In the genomic region with DNA sequence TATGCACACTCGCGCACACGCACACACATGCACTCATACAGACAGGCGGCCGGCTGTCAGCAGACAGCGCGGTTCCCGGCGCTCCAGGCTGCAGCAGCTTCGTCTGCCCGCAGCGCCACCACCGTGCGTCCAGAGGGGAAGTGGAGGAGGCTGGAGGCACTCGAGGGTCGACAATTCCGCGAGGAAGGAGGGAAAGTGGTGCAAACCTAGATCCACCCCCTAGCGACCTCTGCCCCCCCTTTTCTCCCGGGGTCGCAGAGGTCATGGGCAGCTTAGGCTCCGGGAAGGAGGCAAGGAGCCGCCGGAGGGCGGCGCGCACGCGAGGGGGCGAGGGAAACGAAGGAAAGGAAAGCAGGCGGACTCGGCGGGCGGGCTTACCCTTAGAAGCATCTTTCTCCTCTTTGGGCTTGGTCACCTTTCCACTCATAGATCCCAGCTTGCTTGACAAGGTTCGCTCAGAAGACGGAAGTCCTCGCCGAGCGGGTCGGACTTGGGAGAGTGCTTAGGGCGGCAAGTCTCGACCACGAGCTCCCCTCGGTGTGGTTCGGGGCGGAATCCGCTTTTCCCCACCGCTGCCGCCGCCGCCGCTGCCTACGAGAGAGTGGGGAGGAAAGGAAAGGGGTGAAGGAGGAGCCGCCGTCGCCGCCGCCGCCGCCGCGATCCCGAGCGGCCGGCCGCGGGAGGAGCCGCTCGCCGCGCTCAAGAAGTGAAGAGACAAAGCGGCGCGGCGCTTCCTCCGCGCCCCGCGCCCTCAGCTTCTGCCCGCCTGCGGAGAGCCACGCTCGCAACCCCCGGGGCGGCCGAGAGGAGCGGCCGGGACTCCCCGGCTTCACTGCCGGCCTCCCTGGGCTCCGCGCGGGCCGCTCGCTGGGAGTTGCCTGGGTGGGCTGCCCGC, we compare ENCODE assay signal across 8 cellular contexts.
A peak's percentile ranks its signal among the peaks of the same experiment; 100 is the strongest.
DNase-seq lines count a peak whose midpoint lies in the region; ATAC-seq and TF ChIP-seq lines count a peak whose summit lies in the region.

No MANE protein-coding gene starts in this region.

- H3K9ac ChIP-seq in neuronal stem cell (ENCODE audit: low read depth, low read length, poor library complexity), result peak overlapping the region; percentile 96

- H3K4me3 ChIP-seq in esophagus squamous epithelium, result peak overlapping the region; percentile 35 to 69 (median 48)
- H3K4me3 ChIP-seq in neuronal stem cell (ENCODE audit: low read length in 2 of 2), result peak overlapping the region; percentile 53 to 83
- no peak overlapping the region for H3K4me3 ChIP-seq in WERI-Rb-1 (ENCODE audit: low read depth, low read length)

- WGBS in esophagus squamous epithelium, 2 donors, result 24% methylated on average over 17 of the region's 97 CpGs; no CpG with 5 or more reads in 1 of the 2 donors
- no CpG with 5 or more reads among the region's 97 CpGs for WGBS in neuronal stem cell (ENCODE audit: extremely low coverage in 2 of 2, insufficient read length in 2 of 2, insufficient replicate concordance in 1 of 2), 2 donors

- no peak overlapping the region for H2BK120ac ChIP-seq in neuronal stem cell (ENCODE audit: low read depth, low read length)

- no peak for TF ChIP-seq POLR2A in esophagus squamous epithelium (IDR thresholded peaks at IDR 0.05)
- no peak for TF ChIP-seq POLR2A in GM18505 (IDR thresholded peaks at IDR 0.05; ENCODE audit: borderline replicate concordance, extremely low read depth, insufficient read depth, insufficient read length)

- H3K27me3 ChIP-seq in esophagus squamous epithelium (peaks cover 0 to 45% (median 2%) of the 10 kb centered on the region in 4 donors), neuronal stem cell (ENCODE audit: control insufficient read depth in 3 of 3, insufficient read depth in 3 of 3, low read depth in 1 of 3, low read length in 3 of 3) (no peaks in the 10 kb centered on the region), WERI-Rb-1 (ENCODE audit: insufficient read depth, low read depth, severe bottlenecking) (peaks cover 84% of the 10 kb centered on the region)

- no peak overlapping the region for H3K4ac ChIP-seq in neuronal stem cell (ENCODE audit: low read length)

- peak overlapping the region; percentile 42 to 82 (median 66) for H3K27ac ChIP-seq in esophagus squamous epithelium
- no peak overlapping the region for H3K27ac ChIP-seq in neuronal stem cell (replicated peaks; ENCODE audit: low read length)
- H3K27ac ChIP-seq in WERI-Rb-1, result no peak overlapping the region

- H2BK5ac ChIP-seq in neuronal stem cell (ENCODE audit: low read length), result no peak overlapping the region

- peak overlapping the region; percentile 87 for H2AFZ ChIP-seq in neuronal stem cell (ENCODE audit: low read length)

- no peak for ATAC-seq in HG03342 (IDR thresholded peaks at IDR 0.05; ENCODE audit: unreplicated experiment)
- ATAC-seq in GM18505 (IDR thresholded peaks at IDR 0.05; ENCODE audit: unreplicated experiment), result no peak

- DNase-seq in Caki2 (ENCODE audit: low read depth), result peak; percentile 44
- peak; percentile 22 for DNase-seq in NCI-H2196 (lab: John Stamatoyannopoulos, UW; ENCODE audit: unreplicated experiment)
- DNase-seq in esophagus squamous epithelium (lab: John Stamatoyannopoulos, UW), result no peak
- no peak for DNase-seq in neuronal stem cell (ENCODE audit: low spot score)
- DNase-seq in epidermal melanocyte (ENCODE audit: insufficient read length, low spot score), result no peak
- DNase-seq in WERI-Rb-1, result no peak

- H3K79me1 ChIP-seq in neuronal stem cell (ENCODE audit: low read depth, low read length), result no peaks in the 10 kb centered on the region

- H3K4me2 ChIP-seq in neuronal stem cell (ENCODE audit: insufficient read depth, low read length, poor library complexity, severe bottlenecking), result peak overlapping the region; percentile 73

- no peaks in the 10 kb centered on the region for H3K36me3 ChIP-seq in esophagus squamous epithelium
- H3K36me3 ChIP-seq in neuronal stem cell (replicated peaks in 1 of 2; ENCODE audit: control insufficient read depth in 2 of 2, insufficient read depth in 2 of 2, low read length in 2 of 2), result no peaks in the 10 kb centered on the region
- H3K36me3 ChIP-seq in WERI-Rb-1, result no peaks in the 10 kb centered on the region

- in situ Hi-C loops in Caki2 (cut with HindIII; ENCODE audit: low pct_unique_long_range_greater_than_20kb, low sequenced_read_pairs), result no loop called here

- H4K8ac ChIP-seq in neuronal stem cell (ENCODE audit: low read depth, low read length), result no peak overlapping the region

- no peak overlapping the region for H4K91ac ChIP-seq in neuronal stem cell (ENCODE audit: low read depth, low read length, poor library complexity)

- TF ChIP-seq CTCF in esophagus squamous epithelium (IDR thresholded peaks at IDR 0.05) (peak in 1 of 6 experiments; percentile 11), WERI-Rb-1 (IDR thresholded peaks at IDR 0.05; ENCODE audit: low read depth, low read length) (no peak)

- H3K23ac ChIP-seq in neuronal stem cell (ENCODE audit: low read depth, low read length, poor library complexity), result no peak overlapping the region

- H2BK12ac ChIP-seq in neuronal stem cell (ENCODE audit: low read length), result no peak overlapping the region

- intact Hi-C loops in esophagus squamous epithelium (cut with DNase I), result no loop called here

- H3K14ac ChIP-seq in neuronal stem cell (ENCODE audit: low read length), result no peak overlapping the region

- H2AK5ac ChIP-seq in neuronal stem cell (ENCODE audit: low read depth, low read length), result no peak overlapping the region

- H2BK15ac ChIP-seq in neuronal stem cell (ENCODE audit: low read length), result peak overlapping the region; percentile 37

- H3K4me1 ChIP-seq in esophagus squamous epithelium, result peaks cover 0 to 52% (median 0%) of the 10 kb centered on the region in 3 donors
- peaks cover 4 to 15% of the 10 kb centered on the region in 2 donors for H3K4me1 ChIP-seq in neuronal stem cell (ENCODE audit: control insufficient read depth in 2 of 2, insufficient read depth in 1 of 2, low read depth in 1 of 2, low read length in 2 of 2)

- H3K18ac ChIP-seq in neuronal stem cell (ENCODE audit: low read length), result peak overlapping the region; percentile 95

- no peaks in the 10 kb centered on the region for H3K9me3 ChIP-seq in esophagus squamous epithelium
- no peaks in the 10 kb centered on the region for H3K9me3 ChIP-seq in neuronal stem cell (replicated peaks in 1 of 2; ENCODE audit: control insufficient read depth in 2 of 2, insufficient read depth in 1 of 2, low read depth in 1 of 2, low read length in 2 of 2)
- H3K9me3 ChIP-seq in WERI-Rb-1 (ENCODE audit: severe bottlenecking), result no peaks in the 10 kb centered on the region

Comparison
In these comparisons a context has a peak if more than half of its experiments do, and no peak if none do; other contexts are left out.
1. DNase-seq: peak in Caki2 (single experiment) and NCI-H2196 (single experiment); none in esophagus squamous epithelium (single experiment), neuronal stem cell (single experiment), epidermal melanocyte (single experiment) and WERI-Rb-1 (single experiment).
2. H3K27ac ChIP-seq: peak in esophagus squamous epithelium (4 of 4); none in neuronal stem cell (single experiment) and WERI-Rb-1 (single experiment).